In genomic region chr12:57628280-57629191, GRCh38 we compare ENCODE assay signal across 16 cellular contexts. TPM values are rescaled to one million over a fixed set of nuclear protein-coding genes. Genes with fewer than 3 reads are reported as not detected.
DNase-seq lines count a peak whose midpoint lies in the region; ATAC-seq and TF ChIP-seq lines count a peak whose summit lies in the region.
"Had no signal": no experiment of that assay in that cellular context is flagged by ENCODE, and none has a peak within 500 bp of the region (broad histone marks: within the 10 kb centered on the region; RNA-seq: fewer than 3 reads in every experiment).

No MANE protein-coding gene starts in this region.

- H3K4me1 ChIP-seq in testis (peaks cover 16% of the 10 kb centered on the region), mesendoderm (ENCODE audit: control insufficient read depth, low read depth, low read length) (no peaks in the 10 kb centered on the region)
- H3K4me1 ChIP-seq: foreskin keratinocyte had no signal

- intact Hi-C loops in testis (cut with DNase I; ENCODE audit: low total_unique reads): no loop called here

- no peak overlapping the region for H3K9ac ChIP-seq in mesendoderm (ENCODE audit: low read length)

- no peak for ATAC-seq in central memory CD8-positive, alpha-beta T cell (replicated peaks; ENCODE audit: extremely low read depth, poor library complexity, severe bottlenecking)
- ATAC-seq in HG03280 (IDR thresholded peaks at IDR 0.05; ENCODE audit: unreplicated experiment): no peak

- H3K56ac ChIP-seq in mesendoderm (ENCODE audit: low read length): no peak overlapping the region

- no peak for TF ChIP-seq CTCF in testis (IDR thresholded peaks at IDR 0.05)

- no peak overlapping the region for H2BK5ac ChIP-seq in mesendoderm (ENCODE audit: low read length)

- no peak overlapping the region for H2AK5ac ChIP-seq in mesendoderm (ENCODE audit: low read length)

- no peak overlapping the region for H2BK120ac ChIP-seq in mesendoderm (ENCODE audit: low read depth, low read length)

- no peak overlapping the region for H3K4me2 ChIP-seq in mesendoderm (ENCODE audit: low read length)
- H3K4me2 ChIP-seq: PC-9 had no signal

- no peaks in the 10 kb centered on the region for H3K79me1 ChIP-seq in mesendoderm (ENCODE audit: low read length)

- H3K4me1 Mint-ChIP-seq in activated naive CD4-positive, alpha-beta T cell treated with anti-CD3 and anti-CD28 coated beads, Interleukin-2, amount 10 ng/mL, durations not matched to agents 7 days and 5 days: peaks cover 17% of the 10 kb centered on the region
- H3K4me1 Mint-ChIP-seq in central memory CD8-positive, alpha-beta T cell: peaks cover 9% of the 10 kb centered on the region
- H3K4me1 Mint-ChIP-seq in immature natural killer cell: peaks cover 6 to 9% of the 10 kb centered on the region in 2 donors

- H3K4me3 Mint-ChIP-seq in activated naive CD4-positive, alpha-beta T cell treated with anti-CD3 and anti-CD28 coated beads, Interleukin-2, amount 10 ng/mL, durations not matched to agents 7 days and 5 days: no peak overlapping the region
- H3K4me3 Mint-ChIP-seq in central memory CD8-positive, alpha-beta T cell: peak overlapping the region; percentile 8
- H3K4me3 Mint-ChIP-seq in immature natural killer cell: peak overlapping the region in 1 of 5 donors; percentile 21
- H3K4me3 Mint-ChIP-seq: activated CD4-positive, alpha-beta T cell treated with anti-CD3 and anti-CD28 coated beads for 36 hours had no signal

- H3K4ac ChIP-seq in mesendoderm (ENCODE audit: low read depth, low read length): no peak overlapping the region

- H3K27me3 ChIP-seq in testis (no peaks in the 10 kb centered on the region), mesendoderm (ENCODE audit: insufficient read depth, low read length, poor library complexity) (peaks cover 80% of the 10 kb centered on the region)

- H3K79me2 ChIP-seq in mesendoderm (ENCODE audit: control insufficient read depth, insufficient read depth, low read length): no peaks in the 10 kb centered on the region

- CTCF ChIA-PET in activated naive CD4-positive, alpha-beta T cell treated with anti-CD3 and anti-CD28 coated beads, Interleukin-2, amount 10 ng/mL, durations not matched to agents 7 days and 5 days (lab: Charles Lee): interaction anchor here (1.0 to 1.9 kb wide), 8 partner anchors 10 to 112 kb away, joined by 3 to 7 read pairs (median 5); no protein-coding TSS in a partner anchor

- no peak for TF ChIP-seq POLR2A in testis (IDR thresholded peaks at IDR 0.05)

- no peak overlapping the region for H4K5ac ChIP-seq in mesendoderm (ENCODE audit: low read length)

- no peaks in the 10 kb centered on the region for H3K9me3 ChIP-seq in testis
- H3K9me3 ChIP-seq: body of pancreas, left ventricle myocardium inferior had no signal

- H3K18ac ChIP-seq in mesendoderm (ENCODE audit: low read length): no peak overlapping the region

- no peak overlapping the region for H3K27ac ChIP-seq in testis
- H3K27ac ChIP-seq in mesendoderm (ENCODE audit: low read depth, low read length): no peak overlapping the region
- H3K27ac ChIP-seq: body of pancreas, foreskin keratinocyte, left ventricle myocardium inferior, PC-9 had no signal

- peaks cover 99% of the 10 kb centered on the region for H3K27me3 Mint-ChIP-seq in activated naive CD4-positive, alpha-beta T cell treated with anti-CD3 and anti-CD28 coated beads, Interleukin-2, amount 10 ng/mL, durations not matched to agents 7 days and 5 days
- H3K27me3 Mint-ChIP-seq in central memory CD8-positive, alpha-beta T cell: peaks cover 87% of the 10 kb centered on the region
- H3K27me3 Mint-ChIP-seq in immature natural killer cell (ENCODE audit: low read depth in 3 of 3): peaks cover 25 to 53% (median 28%) of the 10 kb centered on the region in 3 donors

- H2BK15ac ChIP-seq in mesendoderm (replicated peaks; ENCODE audit: low read depth): no peak overlapping the region

- no peaks in the 10 kb centered on the region for H3K9me3 Mint-ChIP-seq in activated naive CD4-positive, alpha-beta T cell treated with anti-CD3 and anti-CD28 coated beads, Interleukin-2, amount 10 ng/mL, durations not matched to agents 7 days and 5 days
- no peaks in the 10 kb centered on the region for H3K9me3 Mint-ChIP-seq in central memory CD8-positive, alpha-beta T cell
- H3K9me3 Mint-ChIP-seq in immature natural killer cell: no peaks in the 10 kb centered on the region

- no peaks in the 10 kb centered on the region for H3K36me3 ChIP-seq in testis (ENCODE audit: low read depth, missing control alignments)
- no peaks in the 10 kb centered on the region for H3K36me3 ChIP-seq in mesendoderm (ENCODE audit: control insufficient read depth, insufficient read depth, low read length)

- no peak overlapping the region for H4K8ac ChIP-seq in mesendoderm (ENCODE audit: low read depth, low read length)

- H3K36me3 Mint-ChIP-seq in activated naive CD4-positive, alpha-beta T cell treated with anti-CD3 and anti-CD28 coated beads, Interleukin-2, amount 10 ng/mL, durations not matched to agents 7 days and 5 days: no peaks in the 10 kb centered on the region
- no peaks in the 10 kb centered on the region for H3K36me3 Mint-ChIP-seq in central memory CD8-positive, alpha-beta T cell (ENCODE audit: insufficient read depth)
- peaks cover 0 to 4% (median 0%) of the 10 kb centered on the region in 3 donors for H3K36me3 Mint-ChIP-seq in immature natural killer cell

- no peak overlapping the region for H3K27ac Mint-ChIP-seq in activated naive CD4-positive, alpha-beta T cell treated with anti-CD3 and anti-CD28 coated beads, Interleukin-2, amount 10 ng/mL, durations not matched to agents 7 days and 5 days
- H3K27ac Mint-ChIP-seq in central memory CD8-positive, alpha-beta T cell (ENCODE audit: low read depth): no peak overlapping the region
- no peak overlapping the region for H3K27ac Mint-ChIP-seq in immature natural killer cell
- H3K27ac Mint-ChIP-seq: activated CD4-positive, alpha-beta T cell treated with anti-CD3 and anti-CD28 coated beads for 36 hours had no signal

- H3K23ac ChIP-seq in mesendoderm (ENCODE audit: low read length): no peak overlapping the region

- H3K4me3 ChIP-seq in testis (no peak overlapping the region), mesendoderm (ENCODE audit: low read length) (no peak overlapping the region)
- H3K4me3 ChIP-seq: body of pancreas, PC-9, SK-N-MC had no signal

- 61 to 67% methylated on average over 23 to 29 of the region's 29 CpGs for WGBS in testis, 2 donors
- no CpG with 5 or more reads among the region's 29 CpGs for WGBS in mesendoderm (ENCODE audit: extremely low coverage, insufficient coverage, low lambda C conversion rate)

- peak; percentile 8 for DNase-seq in activated naive CD4-positive, alpha-beta T cell treated with anti-CD3 and anti-CD28 coated beads, Interleukin-2, amount 10 ng/mL, durations not matched to agents 7 days and 5 days
- DNase-seq in activated naive CD4-positive, alpha-beta T cell treated with Interleukin-2 at 50 U/mL for 16 hours: no peak
- peak in 1 of 2 donors; percentile 12 for DNase-seq in central memory CD8-positive, alpha-beta T cell (ENCODE audit: low spot score in 2 of 2)
- peak; percentile 6 for DNase-seq in mucosa of gallbladder (ENCODE audit: low spot score)
- peak; percentile 10 for DNase-seq in testis
- DNase-seq in mesendoderm: no peak
- DNase-seq in immature natural killer cell: no peak
- DNase-seq: activated CD4-positive, alpha-beta T cell treated with anti-CD3 and anti-CD28 coated beads for 36 hours; activated naive CD4-positive, alpha-beta T cell treated with anti-CD3 and anti-CD28 coated beads, Interleukin-2, amount 50 U/mL, for 16 hours; foreskin keratinocyte; left ventricle myocardium inferior; NCI-H1417 treated with DMSO at 0.1 percent for 48 hours; PC-9 had no signal

RNA-seq across cellular contexts. Expression of gene B4GALNT1, which starts 4.5 kb away (rescaled TPM):
- 1.3 TPM for total RNA-seq in mucosa of gallbladder
- 1 to 10 TPM; 2.3 to 3.2 TPM for total RNA-seq in testis
- polyA plus RNA-seq in testis (ENCODE audit: insufficient read depth, low read depth, low replicate concordance): 1.8 TPM
- polyA plus RNA-seq in mesendoderm (2013, experiment 1 of 2): 0.37 TPM
- polyA plus RNA-seq in mesendoderm (2013, experiment 2 of 2): 0.49 TPM
- not detected for polyA plus RNA-seq in immature natural killer cell

RNA-seq across cellular contexts. Expression of gene ARHGEF25, which starts 17.3 kb away (rescaled TPM):
- total RNA-seq in mucosa of gallbladder (26.2 TPM), testis (10 to 100 TPM; 18.0 to 26.5 TPM)
- polyA plus RNA-seq in testis (ENCODE audit: insufficient read depth, low read depth, low replicate concordance) (18.7 TPM), immature natural killer cell (under 1 TPM in 1 of 3 donors, not detected in 2; 0.27 TPM)
- 0.67 TPM for polyA plus RNA-seq in mesendoderm (2013, experiment 1 of 2)
- polyA plus RNA-seq in mesendoderm (2013, experiment 2 of 2): 0.63 TPM

RNA-seq across cellular contexts. Expression of gene DTX3, which starts 23.9 kb away (rescaled TPM):
- total RNA-seq in mucosa of gallbladder (31.2 TPM), testis (10 to 100 TPM; 45.0 to 60.4 TPM)
- polyA plus RNA-seq in testis (ENCODE audit: insufficient read depth, low read depth, low replicate concordance) (37.9 TPM), immature natural killer cell (10 to 100 TPM in 1 of 3 donors, 1 to 10 TPM in 2; 8.1 to 20.2 (median 9.5) TPM)
- polyA plus RNA-seq in mesendoderm (2013, experiment 1 of 2): 29.5 TPM
- polyA plus RNA-seq in mesendoderm (2013, experiment 2 of 2): 29.5 TPM

RNA-seq across cellular contexts. Expression of gene PIP4K2C, which starts 37.5 kb away (rescaled TPM):
- total RNA-seq in mucosa of gallbladder (36.1 TPM), testis (10 to 100 TPM; 47.6 to 54.6 TPM)
- polyA plus RNA-seq in testis (ENCODE audit: insufficient read depth, low read depth, low replicate concordance) (78.0 TPM), immature natural killer cell (10 to 100 TPM; 33.0 to 61.8 (median 54.1) TPM)
- polyA plus RNA-seq in mesendoderm (2013, experiment 1 of 2): 18.6 TPM
- 18.6 TPM for polyA plus RNA-seq in mesendoderm (2013, experiment 2 of 2)

Comparison
In these comparisons a context has a peak if more than half of its experiments do, and no peak if none do; other contexts are left out.
1. DNase-seq: peak in activated naive CD4-positive, alpha-beta T cell treated with anti-CD3 and anti-CD28 coated beads, Interleukin-2, amount 10 ng/mL, durations not matched to agents 7 days and 5 days (single experiment), mucosa of gallbladder (single experiment) and testis (single experiment); none in activated naive CD4-positive, alpha-beta T cell treated with Interleukin-2 at 50 U/mL for 16 hours (single experiment), mesendoderm (single experiment) and immature natural killer cell (0 of 3).